In genomic region chr1:20493839-20494608, GRCh38 we compare ENCODE assay signal across 8 cellular contexts. TPM values are rescaled to one million over a fixed set of nuclear protein-coding genes. Genes with fewer than 3 reads are reported as not detected.
DNase-seq lines count a peak whose midpoint lies in the region; ATAC-seq and TF ChIP-seq lines count a peak whose summit lies in the region.

No MANE protein-coding gene starts in this region.

- in situ Hi-C loops in SK-MEL-5 (cut with HindIII; ENCODE audit: low pct_unique_long_range_greater_than_20kb, low sequenced_read_pairs): no loop called here

- no peaks in the 10 kb centered on the region for H3K36me3 ChIP-seq in ovary
- peaks cover 1 to 22% (median 13%) of the 10 kb centered on the region in 3 donors for H3K36me3 ChIP-seq in tibial artery

- H3K27me3 Mint-ChIP-seq in activated naive CD4-positive, alpha-beta T cell treated with anti-CD3 and anti-CD28 coated beads, Interleukin-2, amount 10 ng/mL, durations not matched to agents 7 days and 5 days: peaks cover 47% of the 10 kb centered on the region

- H3K9me3 ChIP-seq in ovary (no peaks in the 10 kb centered on the region), tibial artery (no peaks in the 10 kb centered on the region)

- H3K4me1 Mint-ChIP-seq in activated naive CD4-positive, alpha-beta T cell treated with anti-CD3 and anti-CD28 coated beads, Interleukin-2, amount 10 ng/mL, durations not matched to agents 7 days and 5 days: no peaks in the 10 kb centered on the region

- H3K27ac ChIP-seq in ovary (no peak overlapping the region), tibial artery (no peak overlapping the region)

- 3 to 8% (median 4%) methylated on average over 16 of the region's 16 CpGs for WGBS in ovary, 3 donors

- intact Hi-C loops in ovary (cut with DNase I) (loop anchor here (5.0 to 10.0 kb wide), 7 partner anchors 119 to 579 kb away; partner anchors contain the start of gene PLA2G2E (in 1 of the 4)), tibial artery (cut with DNase I; ENCODE audit: low total_unique reads) (loop anchor here (5.0 kb wide), 2 partner anchors 132 to 577 kb away; no protein-coding TSS in a partner anchor)

- no peaks in the 10 kb centered on the region for H3K27me3 ChIP-seq in ovary
- H3K27me3 ChIP-seq in tibial artery: peaks cover 0 to 14% of the 10 kb centered on the region in 2 donors

- no peak for ATAC-seq in HG03342 (IDR thresholded peaks at IDR 0.05; ENCODE audit: unreplicated experiment)

- TF ChIP-seq CTCF in NB4 (IDR thresholded peaks at IDR 0.05; ENCODE audit: low read depth, low read length): peak; percentile 95
- TF ChIP-seq CTCF in ovary (IDR thresholded peaks at IDR 0.05): peak; percentile 88 to 98 (median 97)
- TF ChIP-seq CTCF in tibial artery (IDR thresholded peaks at IDR 0.05): peak; percentile 90 to 95

- peak; percentile 57 for DNase-seq in GM04503 (ENCODE audit: low read depth)
- DNase-seq in NB4 (ENCODE audit: low read depth): peak; percentile 84
- peak; percentile 85 for DNase-seq in SK-MEL-5 (ENCODE audit: low read depth, low spot score)
- peak; percentile 88 for DNase-seq in activated naive CD4-positive, alpha-beta T cell treated with anti-CD3 and anti-CD28 coated beads, Interleukin-2, amount 10 ng/mL, durations not matched to agents 7 days and 5 days
- DNase-seq in glomerular endothelial cell (ENCODE audit: extremely low read depth, low read depth, low spot score): peak; percentile 85
- peak; percentile 77 to 91 (median 88) for DNase-seq in ovary
- peak; percentile 88 to 89 for DNase-seq in tibial artery

- H3K9me3 Mint-ChIP-seq in activated naive CD4-positive, alpha-beta T cell treated with anti-CD3 and anti-CD28 coated beads, Interleukin-2, amount 10 ng/mL, durations not matched to agents 7 days and 5 days: no peaks in the 10 kb centered on the region

- H3K4me1 ChIP-seq in ovary (ENCODE audit: insufficient read depth) (no peaks in the 10 kb centered on the region), tibial artery (peaks cover 0 to 8% (median 0%) of the 10 kb centered on the region in 4 donors)

- TF ChIP-seq POLR2A in NB4 (IDR thresholded peaks at IDR 0.05; ENCODE audit: extremely low read depth, insufficient read length): no peak
- TF ChIP-seq POLR2A in ovary (IDR thresholded peaks at IDR 0.05): no peak

- H3K4me3 Mint-ChIP-seq in activated naive CD4-positive, alpha-beta T cell treated with anti-CD3 and anti-CD28 coated beads, Interleukin-2, amount 10 ng/mL, durations not matched to agents 7 days and 5 days: no peak overlapping the region

- H3K27ac Mint-ChIP-seq in activated naive CD4-positive, alpha-beta T cell treated with anti-CD3 and anti-CD28 coated beads, Interleukin-2, amount 10 ng/mL, durations not matched to agents 7 days and 5 days: no peak overlapping the region

- CTCF ChIA-PET in activated naive CD4-positive, alpha-beta T cell treated with anti-CD3 and anti-CD28 coated beads, Interleukin-2, amount 10 ng/mL, durations not matched to agents 7 days and 5 days (lab: Charles Lee): interaction anchor here (0.6 to 3.1 kb wide), 22 partner anchors 10 to 519 kb away, joined by 3 to 25 read pairs (median 4); no protein-coding TSS in a partner anchor

- peaks cover 7% of the 10 kb centered on the region for H3K36me3 Mint-ChIP-seq in activated naive CD4-positive, alpha-beta T cell treated with anti-CD3 and anti-CD28 coated beads, Interleukin-2, amount 10 ng/mL, durations not matched to agents 7 days and 5 days

- H3K4me3 ChIP-seq in NB4 (ENCODE audit: low read depth, low read length) (no peak overlapping the region), ovary (no peak overlapping the region), tibial artery (no peak overlapping the region)

- no peak for TF ChIP-seq EP300 in ovary (IDR thresholded peaks at IDR 0.05)

RNA-seq across cellular contexts. Expression of gene CAMK2N1, which starts 8.0 kb away (rescaled TPM):
- total RNA-seq in SK-MEL-5 (2014; rRNA removed; shearing (Covaris generic)): 1.2 and 1.7 TPM in 2 replicates
- polyA plus RNA-seq in SK-MEL-5 (2015; cell fraction: cytosol; rRNA removed): 7.5 and 11.2 TPM in 2 replicates
- polyA plus RNA-seq in SK-MEL-5 (2015; cell fraction: nucleus; rRNA removed): 2.2 and 4.0 TPM in 2 replicates
- total RNA-seq in glomerular endothelial cell: 4.6 and 8.9 TPM in 2 replicates
- total RNA-seq in ovary: 10 to 100 TPM; 11.3 to 95.9 (median 35.2) TPM
- 10 to 100 TPM; 20.8 to 42.6 TPM for polyA plus RNA-seq in ovary

RNA-seq across cellular contexts. Expression of gene MUL1, which starts 13.9 kb away (rescaled TPM):
- 23.3 and 25.5 TPM in 2 replicates for total RNA-seq in SK-MEL-5 (2014; rRNA removed; shearing (Covaris generic))
- polyA plus RNA-seq in SK-MEL-5 (2015; cell fraction: cytosol; rRNA removed): 40.9 and 48.7 TPM in 2 replicates
- 9.2 and 12.8 TPM in 2 replicates for polyA plus RNA-seq in SK-MEL-5 (2015; cell fraction: nucleus; rRNA removed)
- total RNA-seq in glomerular endothelial cell (35.2 and 45.4 TPM in 2 replicates), ovary (10 to 100 TPM; 19.9 to 31.6 (median 24.6) TPM)
- polyA plus RNA-seq in ovary: 10 to 100 TPM; 16.7 to 20.1 TPM

RNA-seq across cellular contexts. Expression of gene FAM43B, which starts 58.3 kb away (rescaled TPM):
- total RNA-seq in SK-MEL-5 (2014; rRNA removed; shearing (Covaris generic)): not detected in 2 replicates
- 0.03 and 0.11 TPM in 2 replicates for polyA plus RNA-seq in SK-MEL-5 (2015; cell fraction: cytosol; rRNA removed)
- polyA plus RNA-seq in SK-MEL-5 (2015; cell fraction: nucleus; rRNA removed): not detected in 2 replicates
- total RNA-seq in glomerular endothelial cell (0.10 and 0.47 TPM in 2 replicates), ovary (1 to 10 TPM in 1 of 7 donors, under 1 TPM in 3, not detected in 3; 0.35 to 1.1 (median 0.69) TPM)
- under 1 TPM; 0.04 to 0.22 TPM for polyA plus RNA-seq in ovary
